Comparison of ENCODE assay signal across 1 cellular context in genomic region chr6:158049055-158050028, GRCh38.
TF ChIP-seq lines count a peak whose summit lies in the region.

No MANE protein-coding gene starts in this region.

TF ChIP-seq in K562, 482 proteins besides CTCF, POLR2A, EP300 and RAD21 (continued from another document and continues in another):
- TF ChIP-seq, protein P1, sequence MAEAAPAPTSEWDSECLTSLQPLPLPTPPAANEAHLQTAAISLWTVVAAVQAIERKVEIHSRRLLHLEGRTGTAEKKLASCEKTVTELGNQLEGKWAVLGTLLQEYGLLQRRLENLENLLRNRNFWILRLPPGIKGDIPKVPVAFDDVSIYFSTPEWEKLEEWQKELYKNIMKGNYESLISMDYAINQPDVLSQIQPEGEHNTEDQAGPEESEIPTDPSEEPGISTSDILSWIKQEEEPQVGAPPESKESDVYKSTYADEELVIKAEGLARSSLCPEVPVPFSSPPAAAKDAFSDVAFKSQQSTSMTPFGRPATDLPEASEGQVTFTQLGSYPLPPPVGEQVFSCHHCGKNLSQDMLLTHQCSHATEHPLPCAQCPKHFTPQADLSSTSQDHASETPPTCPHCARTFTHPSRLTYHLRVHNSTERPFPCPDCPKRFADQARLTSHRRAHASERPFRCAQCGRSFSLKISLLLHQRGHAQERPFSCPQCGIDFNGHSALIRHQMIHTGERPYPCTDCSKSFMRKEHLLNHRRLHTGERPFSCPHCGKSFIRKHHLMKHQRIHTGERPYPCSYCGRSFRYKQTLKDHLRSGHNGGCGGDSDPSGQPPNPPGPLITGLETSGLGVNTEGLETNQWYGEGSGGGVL (CRISPR knock-in tag; IDR thresholded peaks at IDR 0.05): no peak
- TF ChIP-seq PCBP1 (IDR thresholded peaks at IDR 0.05; ENCODE audit: low read depth, low read length, poor library complexity, severe bottlenecking) (no peak), SRSF7 (optimal IDR thresholded peaks at IDR 0.05; ENCODE audit: low read depth, low read length) (no peak), CGGBP1 (CRISPR knock-in tag; IDR thresholded peaks at IDR 0.05) (no peak), MYBL2 (IDR thresholded peaks at IDR 0.05; ENCODE audit: low read depth) (no peak), MYBL2 (CRISPR knock-in tag; IDR thresholded peaks at IDR 0.05; ENCODE audit: borderline replicate concordance) (no peak), KDM5B (IDR thresholded peaks at IDR 0.05; ENCODE audit: insufficient replicate concordance, low read depth, low read length) (no peak), KAT8 (IDR thresholded peaks at IDR 0.05; ENCODE audit: low read depth) (no peak), ARHGAP35 (IDR thresholded peaks at IDR 0.05; ENCODE audit: partially characterized antibody) (no peak), HINFP (tag; conservative IDR thresholded peaks at IDR 0.05; ENCODE audit: low read depth) (no peak), PYGO2 (tag; IDR thresholded peaks at IDR 0.05) (no peak), HNRNPL (IDR thresholded peaks at IDR 0.05; ENCODE audit: low read depth, low read length) (no peak), PURB (CRISPR knock-in tag; IDR thresholded peaks at IDR 0.05; ENCODE audit: low read depth) (no peak), ZEB2 (IDR thresholded peaks at IDR 0.05) (no peak), CTBP1 (IDR thresholded peaks at IDR 0.05; ENCODE audit: borderline replicate concordance) (peak; percentile 57; the same call in 1 of the 2 replicates), HSF4 (CRISPR knock-in tag; IDR thresholded peaks at IDR 0.05; ENCODE audit: borderline replicate concordance) (no peak), NR0B1 (IDR thresholded peaks at IDR 0.05; ENCODE audit: partially characterized antibody) (no peak), GTF2A2 (tag; IDR thresholded peaks at IDR 0.05) (no peak), ZBTB34 (CRISPR knock-in tag; IDR thresholded peaks at IDR 0.05) (no peak), RAD51 (IDR thresholded peaks at IDR 0.05; ENCODE audit: borderline replicate concordance, low read depth) (no peak), POLR2G (IDR thresholded peaks at IDR 0.05; ENCODE audit: low read depth, low read length) (0 out of 2 replicates have a peak, but pooled peaks have one; percentile 22), ZNF77 (CRISPR knock-in tag; IDR thresholded peaks at IDR 0.05) (no peak), NR4A1 (CRISPR knock-in tag; IDR thresholded peaks at IDR 0.05) (no peak), NR4A1 (tag; IDR thresholded peaks at IDR 0.05) (no peak), RBM34 (IDR thresholded peaks at IDR 0.05; ENCODE audit: borderline replicate concordance, insufficient read depth, low read length) (no peak), YBX1 (IDR thresholded peaks at IDR 0.05) (no peak), SFPQ (IDR thresholded peaks at IDR 0.05; ENCODE audit: low read depth, low read length) (no peak), ZBTB11 (CRISPR knock-in tag; IDR thresholded peaks at IDR 0.05) (no peak), CHAMP1 (IDR thresholded peaks at IDR 0.05) (no peak), ATF1 (CRISPR knock-in tag; IDR thresholded peaks at IDR 0.05) (no peak), ATF1 (tag; IDR thresholded peaks at IDR 0.05) (no peak; the same call in 1 of the 2 replicates), SRF (CRISPR knock-in tag; IDR thresholded peaks at IDR 0.05) (no peak), ZNF444 (CRISPR knock-in tag; IDR thresholded peaks at IDR 0.05) (no peak)
- TF ChIP-seq, protein P2, sequence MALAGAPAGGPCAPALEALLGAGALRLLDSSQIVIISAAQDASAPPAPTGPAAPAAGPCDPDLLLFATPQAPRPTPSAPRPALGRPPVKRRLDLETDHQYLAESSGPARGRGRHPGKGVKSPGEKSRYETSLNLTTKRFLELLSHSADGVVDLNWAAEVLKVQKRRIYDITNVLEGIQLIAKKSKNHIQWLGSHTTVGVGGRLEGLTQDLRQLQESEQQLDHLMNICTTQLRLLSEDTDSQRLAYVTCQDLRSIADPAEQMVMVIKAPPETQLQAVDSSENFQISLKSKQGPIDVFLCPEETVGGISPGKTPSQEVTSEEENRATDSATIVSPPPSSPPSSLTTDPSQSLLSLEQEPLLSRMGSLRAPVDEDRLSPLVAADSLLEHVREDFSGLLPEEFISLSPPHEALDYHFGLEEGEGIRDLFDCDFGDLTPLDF (CRISPR knock-in tag; IDR thresholded peaks at IDR 0.05): no peak
- TF ChIP-seq, protein P3, sequence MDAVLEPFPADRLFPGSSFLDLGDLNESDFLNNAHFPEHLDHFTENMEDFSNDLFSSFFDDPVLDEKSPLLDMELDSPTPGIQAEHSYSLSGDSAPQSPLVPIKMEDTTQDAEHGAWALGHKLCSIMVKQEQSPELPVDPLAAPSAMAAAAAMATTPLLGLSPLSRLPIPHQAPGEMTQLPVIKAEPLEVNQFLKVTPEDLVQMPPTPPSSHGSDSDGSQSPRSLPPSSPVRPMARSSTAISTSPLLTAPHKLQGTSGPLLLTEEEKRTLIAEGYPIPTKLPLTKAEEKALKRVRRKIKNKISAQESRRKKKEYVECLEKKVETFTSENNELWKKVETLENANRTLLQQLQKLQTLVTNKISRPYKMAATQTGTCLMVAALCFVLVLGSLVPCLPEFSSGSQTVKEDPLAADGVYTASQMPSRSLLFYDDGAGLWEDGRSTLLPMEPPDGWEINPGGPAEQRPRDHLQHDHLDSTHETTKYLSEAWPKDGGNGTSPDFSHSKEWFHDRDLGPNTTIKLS (IDR thresholded peaks at IDR 0.05; ENCODE audit: borderline replicate concordance, low read depth): no peak
- TF ChIP-seq, protein P4, sequence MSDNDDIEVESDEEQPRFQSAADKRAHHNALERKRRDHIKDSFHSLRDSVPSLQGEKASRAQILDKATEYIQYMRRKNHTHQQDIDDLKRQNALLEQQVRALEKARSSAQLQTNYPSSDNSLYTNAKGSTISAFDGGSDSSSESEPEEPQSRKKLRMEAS (CRISPR knock-in tag; IDR thresholded peaks at IDR 0.05): peak; percentile 70
- TF ChIP-seq, protein P5, sequence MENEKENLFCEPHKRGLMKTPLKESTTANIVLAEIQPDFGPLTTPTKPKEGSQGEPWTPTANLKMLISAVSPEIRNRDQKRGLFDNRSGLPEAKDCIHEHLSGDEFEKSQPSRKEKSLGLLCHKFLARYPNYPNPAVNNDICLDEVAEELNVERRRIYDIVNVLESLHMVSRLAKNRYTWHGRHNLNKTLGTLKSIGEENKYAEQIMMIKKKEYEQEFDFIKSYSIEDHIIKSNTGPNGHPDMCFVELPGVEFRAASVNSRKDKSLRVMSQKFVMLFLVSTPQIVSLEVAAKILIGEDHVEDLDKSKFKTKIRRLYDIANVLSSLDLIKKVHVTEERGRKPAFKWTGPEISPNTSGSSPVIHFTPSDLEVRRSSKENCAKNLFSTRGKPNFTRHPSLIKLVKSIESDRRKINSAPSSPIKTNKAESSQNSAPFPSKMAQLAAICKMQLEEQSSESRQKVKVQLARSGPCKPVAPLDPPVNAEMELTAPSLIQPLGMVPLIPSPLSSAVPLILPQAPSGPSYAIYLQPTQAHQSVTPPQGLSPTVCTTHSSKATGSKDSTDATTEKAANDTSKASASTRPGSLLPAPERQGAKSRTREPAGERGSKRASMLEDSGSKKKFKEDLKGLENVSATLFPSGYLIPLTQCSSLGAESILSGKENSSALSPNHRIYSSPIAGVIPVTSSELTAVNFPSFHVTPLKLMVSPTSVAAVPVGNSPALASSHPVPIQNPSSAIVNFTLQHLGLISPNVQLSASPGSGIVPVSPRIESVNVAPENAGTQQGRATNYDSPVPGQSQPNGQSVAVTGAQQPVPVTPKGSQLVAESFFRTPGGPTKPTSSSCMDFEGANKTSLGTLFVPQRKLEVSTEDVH (IDR thresholded peaks at IDR 0.05; ENCODE audit: low read depth, partially characterized antibody): no peak
- TF ChIP-seq, protein P6, sequence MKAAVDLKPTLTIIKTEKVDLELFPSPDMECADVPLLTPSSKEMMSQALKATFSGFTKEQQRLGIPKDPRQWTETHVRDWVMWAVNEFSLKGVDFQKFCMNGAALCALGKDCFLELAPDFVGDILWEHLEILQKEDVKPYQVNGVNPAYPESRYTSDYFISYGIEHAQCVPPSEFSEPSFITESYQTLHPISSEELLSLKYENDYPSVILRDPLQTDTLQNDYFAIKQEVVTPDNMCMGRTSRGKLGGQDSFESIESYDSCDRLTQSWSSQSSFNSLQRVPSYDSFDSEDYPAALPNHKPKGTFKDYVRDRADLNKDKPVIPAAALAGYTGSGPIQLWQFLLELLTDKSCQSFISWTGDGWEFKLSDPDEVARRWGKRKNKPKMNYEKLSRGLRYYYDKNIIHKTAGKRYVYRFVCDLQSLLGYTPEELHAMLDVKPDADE (conservative IDR thresholded peaks at IDR 0.05; ENCODE audit: control insufficient read depth, low read depth, low read length): no peak
